In genomic region chr1:23799570-23800395, GRCh38 we compare ENCODE assay signal across 8 cellular contexts. TPM values are rescaled to one million over a fixed set of nuclear protein-coding genes. Genes with fewer than 3 reads are reported as not detected.
DNase-seq lines count a peak whose midpoint lies in the region; ATAC-seq, FAIRE-seq and TF ChIP-seq lines count a peak whose summit lies in the region.

No MANE protein-coding gene starts in this region.

- no peaks in the 10 kb centered on the region for H3K9me2 ChIP-seq in DOHH2 (replicated peaks; ENCODE audit: control insufficient read depth, low read length)

- no peak for FAIRE-seq in D721Med (lab: Jason Lieb, UNC)

- ATAC-seq in GM21529 (IDR thresholded peaks at IDR 0.05; ENCODE audit: unreplicated experiment) (peak; percentile 4), heart right ventricle (peak; percentile 14 to 52 (median 34))

- H3K4me2 ChIP-seq in DOHH2 (ENCODE audit: low read length), result peak overlapping the region; percentile 98

- peaks cover 17% of the 10 kb centered on the region for H3K4me1 ChIP-seq in DOHH2 (ENCODE audit: control insufficient read depth, low read length)
- H3K4me1 ChIP-seq in heart right ventricle, result peaks cover 11 to 26% (median 22%) of the 10 kb centered on the region in 9 donors
- H3K4me1 ChIP-seq in prostate gland (replicated peaks), result peaks cover 12% of the 10 kb centered on the region

- H3K36me3 ChIP-seq in DOHH2 (ENCODE audit: control insufficient read depth, low read length) (peaks cover 27% of the 10 kb centered on the region), heart right ventricle (peaks cover 0 to 54% (median 7%) of the 10 kb centered on the region in 9 donors), prostate gland (no peaks in the 10 kb centered on the region)

- H3K4me3 ChIP-seq in DOHH2 (ENCODE audit: low read length) (peak overlapping the region; percentile 94), heart right ventricle (peak overlapping the region; percentile 72 to 98 (median 89)), prostate gland (peak overlapping the region; percentile 84 to 87)

- WGBS in heart right ventricle, 2 donors, result 2 to 3% methylated on average over 44 to 47 of the region's 47 CpGs
- 5% methylated on average over 35 of the region's 47 CpGs for WGBS in prostate gland

- no peaks in the 10 kb centered on the region for H3F3A ChIP-seq in DOHH2 (ENCODE audit: control insufficient read depth, insufficient read depth)

- H3K27ac ChIP-seq in DOHH2 (ENCODE audit: low read depth, low read length) (0 out of 2 replicates have a peak overlapping the region, but pooled peaks have one; percentile 6), heart right ventricle (peak overlapping the region; percentile 78 to 98 (median 94)), prostate gland (peak overlapping the region; percentile 83 to 87)

- peaks cover 9% of the 10 kb centered on the region for H3K79me2 ChIP-seq in DOHH2 (ENCODE audit: control insufficient read depth, low read length)

- no peaks in the 10 kb centered on the region for H4K20me1 ChIP-seq in DOHH2 (ENCODE audit: control insufficient read depth, insufficient read depth, low read depth, low read length)

- H3K27me3 ChIP-seq in DOHH2 (ENCODE audit: control insufficient read depth, low read length) (no peaks in the 10 kb centered on the region), heart right ventricle (no peaks in the 10 kb centered on the region), prostate gland (replicated peaks; ENCODE audit: insufficient read depth) (no peaks in the 10 kb centered on the region)

- H3K9me3 ChIP-seq in DOHH2 (ENCODE audit: control insufficient read depth, insufficient read depth, low read length) (no peaks in the 10 kb centered on the region), heart right ventricle (no peaks in the 10 kb centered on the region), prostate gland (no peaks in the 10 kb centered on the region)

- TF ChIP-seq POLR2A in prostate gland (IDR thresholded peaks at IDR 0.05), result peak; percentile 69

- intact Hi-C loops in heart right ventricle (cut with DNase I) (loop anchor here in 1 of 10 donors (10.0 kb wide), 1 partner anchor 65 kb away; the partner anchor contains the start of gene FUCA1), prostate gland (cut with DNase I) (loop anchor here (10.0 kb wide), 1 partner anchor 225 kb away; no protein-coding TSS in a partner anchor)

- TF ChIP-seq CTCF in DOHH2 (IDR thresholded peaks at IDR 0.05; ENCODE audit: low read depth, low read length, poor library complexity, severe bottlenecking) (no peak), heart right ventricle (IDR thresholded peaks at IDR 0.05) (no peak), prostate gland (IDR thresholded peaks at IDR 0.05) (no peak), D721Med (IDR thresholded peaks at IDR 0.05; ENCODE audit: insufficient read depth, missing control alignments) (no peak)

- peak; percentile 18 for DNase-seq in MV-4-11 (lab: John Stamatoyannopoulos, UW)
- DNase-seq in activated naive CD4-positive, alpha-beta T cell treated with anti-CD3 and anti-CD28 coated beads, Interleukin-2, amount 50 U/mL, for 16 hours, result peak; percentile 10
- DNase-seq in heart right ventricle, result peak; percentile 48 to 52
- peak; percentile 41 for DNase-seq in prostate gland (ENCODE audit: low spot score)
- no peak for DNase-seq in NCI-H524 treated with DMSO at 0.1 percent for 48 hours (lab: John Stamatoyannopoulos, UW)
- DNase-seq in D721Med (ENCODE audit: insufficient read length, low spot score), result no peak

RNA-seq across cellular contexts. Expression of gene GALE, which starts 0.8 kb away (rescaled TPM):
- 10 to 100 TPM in 2 of 10 donors, 1 to 10 TPM in 8; 5.3 to 14.1 (median 7.9) TPM for total RNA-seq in heart right ventricle
- 10 to 100 TPM; 14.9 to 22.2 TPM for polyA plus RNA-seq in heart right ventricle
- total RNA-seq in prostate gland, result 10 to 100 TPM; 26.3 to 27.3 TPM

RNA-seq across cellular contexts. Expression of gene LYPLA2, which starts 8.8 kb away (rescaled TPM):
- total RNA-seq in heart right ventricle, result 10 to 100 TPM; 22.0 to 31.9 (median 27.0) TPM
- polyA plus RNA-seq in heart right ventricle, result 10 to 100 TPM; 25.8 to 54.5 TPM
- 10 to 100 TPM; 53.6 to 57.7 TPM for total RNA-seq in prostate gland

RNA-seq across cellular contexts. Expression of gene PITHD1, which starts 21.6 kb away (rescaled TPM):
- 10 to 100 TPM; 37.6 to 52.8 (median 43.3) TPM for total RNA-seq in heart right ventricle
- polyA plus RNA-seq in heart right ventricle, result 10 to 100 TPM; 25.3 to 71.7 TPM
- total RNA-seq in prostate gland, result 10 to 100 TPM; 85.7 to 86.7 TPM

RNA-seq across cellular contexts. Expression of gene HMGCL, which starts 25.4 kb away (rescaled TPM):
- total RNA-seq in heart right ventricle (10 to 100 TPM; 27.8 to 44.3 (median 40.1) TPM), prostate gland (10 to 100 TPM; 51.1 to 58.7 TPM)
- polyA plus RNA-seq in heart right ventricle, result 10 to 100 TPM; 25.7 to 26.9 TPM

RNA-seq across cellular contexts. Expression of gene ELOA, which starts 56.5 kb away (rescaled TPM):
- total RNA-seq in heart right ventricle, result 10 to 100 TPM; 28.3 to 39.0 (median 34.3) TPM
- polyA plus RNA-seq in heart right ventricle, result 10 to 100 TPM; 11.2 to 14.9 TPM
- 10 to 100 TPM; 35.7 to 42.1 TPM for total RNA-seq in prostate gland

Comparison
In these comparisons a context has a peak if more than half of its experiments do, and no peak if none do; other contexts are left out.
1. H3K27ac ChIP-seq: peak in every context shown above with its lines; median percentile 94 in heart right ventricle; 85 in prostate gland; 6 in DOHH2.
2. DNase-seq: peak in MV-4-11 (single experiment), activated naive CD4-positive, alpha-beta T cell treated with anti-CD3 and anti-CD28 coated beads, Interleukin-2, amount 50 U/mL, for 16 hours (single experiment), heart right ventricle (2 of 2) and prostate gland (single experiment); none in NCI-H524 treated with DMSO at 0.1 percent for 48 hours (single experiment) and D721Med (single experiment).
3. Peak in every context shown above with its lines, with median percentiles within 50 percentile points of each other: H3K4me3 ChIP-seq.